Comparison of ENCODE assay signal across 8 cellular contexts in the genomic region with DNA sequence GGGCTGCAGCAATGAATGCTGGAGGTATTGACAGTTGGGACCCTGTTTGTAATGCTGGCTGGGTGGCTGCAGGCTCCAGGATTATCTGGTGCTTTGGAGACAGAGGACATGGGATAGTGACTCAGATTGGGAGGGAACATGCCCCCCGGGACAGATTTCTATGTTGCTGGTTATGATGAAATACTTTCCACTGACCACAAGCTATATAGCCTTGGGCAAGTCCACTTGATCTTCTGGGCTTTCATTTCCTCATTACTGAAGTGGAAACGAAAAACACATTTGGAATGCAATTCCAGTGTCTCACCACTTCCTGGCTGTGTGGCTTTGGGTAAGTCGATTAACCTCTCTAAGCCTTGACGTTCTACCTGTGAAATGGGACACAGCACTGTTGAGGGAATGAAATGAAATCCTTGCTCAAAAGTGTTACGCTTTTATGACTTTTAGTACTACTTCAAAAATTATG. TPM values are rescaled to one million over a fixed set of nuclear protein-coding genes. Genes with fewer than 3 reads are reported as not detected.
DNase-seq lines count a peak whose midpoint lies in the region; ATAC-seq and TF ChIP-seq lines count a peak whose summit lies in the region.

No MANE protein-coding gene starts in this region.

- no peaks in the 10 kb centered on the region for H3K9me3 ChIP-seq in MG63
- no peaks in the 10 kb centered on the region for H3K9me3 ChIP-seq in adrenal gland (replicated peaks in 1 of 3)
- no peaks in the 10 kb centered on the region for H3K9me3 ChIP-seq in aorta (ENCODE audit: control insufficient read depth, low read length)

- peaks cover 18 to 25% of the 10 kb centered on the region in 2 donors for H3K4me1 ChIP-seq in adrenal gland (replicated peaks in 1 of 2)
- H3K4me1 ChIP-seq in aorta (ENCODE audit: control insufficient read depth in 1 of 2, insufficient read depth in 2 of 2, low read length in 2 of 2): peaks cover 2 to 11% of the 10 kb centered on the region in 2 donors

- H3K4me3 ChIP-seq in MG63 (no peak overlapping the region), adrenal gland (peak overlapping the region in 1 of 4 donors; percentile 9), aorta (ENCODE audit: low read length in 2 of 2) (no peak overlapping the region)

- peaks cover 39% of the 10 kb centered on the region for H3K4me1 Mint-ChIP-seq in activated CD4-positive, alpha-beta T cell treated with anti-CD3 and anti-CD28 coated beads, Interleukin-2, amount 10 ng/mL, durations not matched to agents 24 days and 14 days

- H3K36me3 ChIP-seq in MG63: no peaks in the 10 kb centered on the region
- H3K36me3 ChIP-seq in adrenal gland (replicated peaks in 1 of 2): no peaks in the 10 kb centered on the region
- no peaks in the 10 kb centered on the region for H3K36me3 ChIP-seq in aorta (ENCODE audit: control insufficient read depth in 1 of 2, insufficient read depth in 2 of 2, low read length in 1 of 2)

- peak; percentile 67 for DNase-seq in activated CD4-positive, alpha-beta T cell treated with anti-CD3 and anti-CD28 coated beads, Interleukin-2, amount 10 ng/mL, durations not matched to agents 24 days and 14 days
- no peak for DNase-seq in activated CD4-positive, alpha-beta T cell treated with anti-CD3 and anti-CD28 coated beads, Interleukin-2, amount 50 U/mL, for 4 hours
- peak; percentile 69 for DNase-seq in MG63
- DNase-seq in adrenal gland: peak; percentile 62 to 91 (median 87)
- peak in 1 of 2 donors; percentile 53 for DNase-seq in left colon
- peak; percentile 80 to 82 for DNase-seq in aorta
- no peak for DNase-seq in HEK293T (ENCODE audit: extremely low spot score)

- H3K9me3 Mint-ChIP-seq in activated CD4-positive, alpha-beta T cell treated with anti-CD3 and anti-CD28 coated beads, Interleukin-2, amount 10 ng/mL, durations not matched to agents 24 days and 14 days: no peaks in the 10 kb centered on the region

- H3K4me3 Mint-ChIP-seq in activated CD4-positive, alpha-beta T cell treated with anti-CD3 and anti-CD28 coated beads, Interleukin-2, amount 10 ng/mL, durations not matched to agents 24 days and 14 days: no peak overlapping the region

- 37 to 53% (median 45%) methylated on average over 5 of the region's 5 CpGs for WGBS in adrenal gland, 4 donors
- 46 to 49% methylated on average over 5 of the region's 5 CpGs for WGBS in aorta, 2 donors

- no peaks in the 10 kb centered on the region for H3K36me3 Mint-ChIP-seq in activated CD4-positive, alpha-beta T cell treated with anti-CD3 and anti-CD28 coated beads, Interleukin-2, amount 10 ng/mL, durations not matched to agents 24 days and 14 days (ENCODE audit: low read depth)

- TF ChIP-seq POLR2A in adrenal gland (IDR thresholded peaks at IDR 0.05): peak in 1 of 2 donors; percentile 78

- H3K27ac ChIP-seq in adrenal gland: peak overlapping the region; percentile 40 to 85 (median 74)
- peak overlapping the region in 1 of 2 donors; percentile 46 for H3K27ac ChIP-seq in aorta (ENCODE audit: low read depth in 1 of 2, low read length in 2 of 2)

- POLR2A ChIA-PET in HEK293T (lab: Yijun Ruan, JAX): no interaction called here

- H3K27me3 ChIP-seq in MG63 (no peaks in the 10 kb centered on the region), adrenal gland (no peaks in the 10 kb centered on the region), aorta (ENCODE audit: control insufficient read depth in 1 of 2, insufficient read depth in 2 of 2, low read length in 1 of 2) (no peaks in the 10 kb centered on the region)

- CTCF ChIA-PET in HEK293T (lab: Yijun Ruan, JAX): interaction anchor here (0.6 kb wide), 1 partner anchor 8 kb away, joined by 5 read pairs; no protein-coding TSS in a partner anchor

- TF ChIP-seq CTCF in adrenal gland (IDR thresholded peaks at IDR 0.05): peak in 5 of 6 experiments; percentile 9 to 67 (median 57)

- peak overlapping the region; percentile 48 for H3K27ac Mint-ChIP-seq in activated CD4-positive, alpha-beta T cell treated with anti-CD3 and anti-CD28 coated beads, Interleukin-2, amount 10 ng/mL, durations not matched to agents 24 days and 14 days

- ATAC-seq in left colon (peak; percentile 80), aorta (ENCODE audit: low FRiP score) (peak; percentile 91), GM18907 (IDR thresholded peaks at IDR 0.05; ENCODE audit: unreplicated experiment) (no peak)

- no peaks in the 10 kb centered on the region for H3K27me3 Mint-ChIP-seq in activated CD4-positive, alpha-beta T cell treated with anti-CD3 and anti-CD28 coated beads, Interleukin-2, amount 10 ng/mL, durations not matched to agents 24 days and 14 days

- intact Hi-C loops in activated CD4-positive, alpha-beta T cell treated with anti-CD3 and anti-CD28 coated beads, Interleukin-2, amount 10 ng/mL, durations not matched to agents 24 days and 14 days (cut with micrococcal nuclease): no loop called here
- intact Hi-C loops in adrenal gland (cut with DNase I): no loop called here
- intact Hi-C loops in left colon (cut with DNase I, micrococcal nuclease): no loop called here
- intact Hi-C loops in aorta (cut with DNase I): no loop called here

TF ChIP-seq in HEK293T, 16 proteins besides CTCF, POLR2A, EP300 and RAD21:
- TF ChIP-seq ZNF384 (IDR thresholded peaks at IDR 0.05) (no peak), FOXA1 (IDR thresholded peaks at IDR 0.05) (no peak), CTBP1 (IDR thresholded peaks at IDR 0.05; ENCODE audit: borderline replicate concordance) (no peak), LEF1 (IDR thresholded peaks at IDR 0.05; ENCODE audit: borderline replicate concordance) (no peak), SUZ12 (IDR thresholded peaks at IDR 0.05) (no peak), FOXM1 (IDR thresholded peaks at IDR 0.05; ENCODE audit: borderline replicate concordance) (no peak), HDGF (IDR thresholded peaks at IDR 0.05; ENCODE audit: borderline replicate concordance) (no peak), L3MBTL2 (conservative IDR thresholded peaks at IDR 0.05) (no peak), TARDBP (IDR thresholded peaks at IDR 0.05) (no peak), SP1 (IDR thresholded peaks at IDR 0.05) (no peak), BHLHE40 (IDR thresholded peaks at IDR 0.05; ENCODE audit: borderline replicate concordance) (no peak), PKNOX1 (IDR thresholded peaks at IDR 0.05) (no peak), FOXK2 (IDR thresholded peaks at IDR 0.05) (no peak), NFRKB (IDR thresholded peaks at IDR 0.05) (no peak), ARNT (IDR thresholded peaks at IDR 0.05) (no peak), ELF4 (IDR thresholded peaks at IDR 0.05) (no peak)

RNA-seq across cellular contexts. Expression of gene TPCN1, which starts 6.3 kb away (rescaled TPM):
- 31.0 and 33.7 TPM in 2 replicates for total RNA-seq in activated CD4-positive, alpha-beta T cell treated with anti-CD3 and anti-CD28 coated beads, Interleukin-2, amount 10 ng/mL, durations not matched to agents 24 days and 14 days
- total RNA-seq in MG63 (2014; rRNA removed; shearing (Covaris generic); ENCODE audit: low replicate concordance): 3.9 and 5.4 TPM in 2 replicates
- 100 to 1,000 TPM in 3 of 8 donors, 10 to 100 TPM in 5; 50.4 to 144 (median 90.5) TPM for total RNA-seq in adrenal gland
- 100 to 1,000 TPM in 1 of 3 donors, 10 to 100 TPM in 2; 35.1 to 198 (median 80.6) TPM for polyA plus RNA-seq in adrenal gland
- 10 to 100 TPM; 84.7 to 96.4 TPM for total RNA-seq in left colon
- 100 to 1,000 TPM in 1 of 2 donors, 10 to 100 TPM in 1; 65.9 to 128 TPM for total RNA-seq in aorta
- 100 to 1,000 TPM in 1 of 2 donors, 10 to 100 TPM in 1; 21.4 to 108 TPM for polyA plus RNA-seq in aorta

RNA-seq across cellular contexts. Expression of gene RITA1, which starts 29.4 kb away (rescaled TPM):
- total RNA-seq in activated CD4-positive, alpha-beta T cell treated with anti-CD3 and anti-CD28 coated beads, Interleukin-2, amount 10 ng/mL, durations not matched to agents 24 days and 14 days: 25.5 and 25.8 TPM in 2 replicates
- 34.4 and 38.6 TPM in 2 replicates for total RNA-seq in MG63 (2014; rRNA removed; shearing (Covaris generic); ENCODE audit: low replicate concordance)
- total RNA-seq in adrenal gland (10 to 100 TPM; 32.5 to 84.1 (median 42.5) TPM), left colon (10 to 100 TPM; 17.4 to 18.0 TPM), aorta (10 to 100 TPM in 1 of 2 donors, 1 to 10 TPM in 1; 6.1 to 10.0 TPM)
- polyA plus RNA-seq in adrenal gland (10 to 100 TPM; 17.5 to 19.6 (median 18.6) TPM), aorta (10 to 100 TPM; 10.8 to 11.5 TPM)

RNA-seq across cellular contexts. Expression of gene DDX54, which starts 29.7 kb away (rescaled TPM):
- total RNA-seq in activated CD4-positive, alpha-beta T cell treated with anti-CD3 and anti-CD28 coated beads, Interleukin-2, amount 10 ng/mL, durations not matched to agents 24 days and 14 days: 122 and 127 TPM in 2 replicates
- total RNA-seq in MG63 (2014; rRNA removed; shearing (Covaris generic); ENCODE audit: low replicate concordance): 80.5 and 82.0 TPM in 2 replicates
- total RNA-seq in adrenal gland (100 to 1,000 TPM in 2 of 8 donors, 10 to 100 TPM in 6; 62.0 to 109 (median 79.9) TPM), left colon (10 to 100 TPM; 42.0 to 56.9 TPM), aorta (10 to 100 TPM; 47.2 to 48.6 TPM)
- polyA plus RNA-seq in adrenal gland (10 to 100 TPM; 27.9 to 60.5 (median 44.4) TPM), aorta (10 to 100 TPM; 12.6 to 70.8 TPM)

Comparison
In these comparisons a context has a peak if more than half of its experiments do, and no peak if none do; other contexts are left out.
1. DNase-seq: peak in activated CD4-positive, alpha-beta T cell treated with anti-CD3 and anti-CD28 coated beads, Interleukin-2, amount 10 ng/mL, durations not matched to agents 24 days and 14 days (single experiment), MG63 (single experiment), adrenal gland (7 of 7) and aorta (2 of 2); none in activated CD4-positive, alpha-beta T cell treated with anti-CD3 and anti-CD28 coated beads, Interleukin-2, amount 50 U/mL, for 4 hours (0 of 2) and HEK293T (single experiment).